8 cellular contexts compared by ENCODE assay signal in genomic region chr7:117072620-117073118, GRCh38.
A peak's percentile ranks its signal among the peaks of the same experiment; 100 is the strongest.
DNase-seq lines count a peak whose midpoint lies in the region; ATAC-seq and TF ChIP-seq lines count a peak whose summit lies in the region.

No MANE protein-coding gene starts in this region.

- H3K27ac Mint-ChIP-seq in CD4-positive, alpha-beta T cell, result no peak overlapping the region

- no peaks in the 10 kb centered on the region for H3K4me1 ChIP-seq in prostate gland (replicated peaks)

- peaks cover 20% of the 10 kb centered on the region for H3K4me1 Mint-ChIP-seq in CD4-positive, alpha-beta T cell (ENCODE audit: low read depth)

- peak overlapping the region in 1 of 2 donors; percentile 15 for H3K27ac ChIP-seq in prostate gland
- no peak overlapping the region for H3K27ac ChIP-seq in CD4-positive, alpha-beta T cell (ENCODE audit: low read depth, low read length)

- H3K4me3 ChIP-seq in fibroblast of pulmonary artery (replicated peaks; ENCODE audit: low read depth, low read length), result no peak overlapping the region
- H3K4me3 ChIP-seq in prostate gland, result no peak overlapping the region

- CTCF ChIA-PET in CD4-positive, alpha-beta T cell (lab: Charles Lee), result no interaction called here

- H3K27me3 ChIP-seq in prostate gland (replicated peaks; ENCODE audit: insufficient read depth), result no peaks in the 10 kb centered on the region
- no peaks in the 10 kb centered on the region for H3K27me3 ChIP-seq in CD4-positive, alpha-beta T cell (ENCODE audit: control insufficient read depth, insufficient read depth, low read length)

- DNase-seq in NCI-H446 treated with DMSO at 0.1 percent for 48 hours (lab: John Stamatoyannopoulos, UW), result peak; percentile 88
- DNase-seq in fibroblast of pulmonary artery (ENCODE audit: low read depth), result peak; percentile 55
- DNase-seq in prostate gland (ENCODE audit: low spot score), result peak; percentile 45
- no peak for DNase-seq in activated CD8-positive, alpha-beta memory T cell treated with anti-CD3 and anti-CD28 coated beads, Interleukin-2, amount 50 U/mL, for 4 hours
- no peak for DNase-seq in CD4-positive, alpha-beta T cell
- DNase-seq in OCI-M1 (lab: John Stamatoyannopoulos, UW), result no peak

- H3K27me3 Mint-ChIP-seq in CD4-positive, alpha-beta T cell, result no peaks in the 10 kb centered on the region

- H3K4me3 Mint-ChIP-seq in CD4-positive, alpha-beta T cell, result no peak overlapping the region

- no peaks in the 10 kb centered on the region for H3K9me3 ChIP-seq in prostate gland
- H3K9me3 ChIP-seq in CD4-positive, alpha-beta T cell (ENCODE audit: control insufficient read depth, low read length), result no peaks in the 10 kb centered on the region

- TF ChIP-seq CTCF in fibroblast of pulmonary artery (IDR thresholded peaks at IDR 0.05; ENCODE audit: low read length, missing control alignments), result no peak
- TF ChIP-seq CTCF in prostate gland (IDR thresholded peaks at IDR 0.05), result no peak
- TF ChIP-seq CTCF in CD4-positive, alpha-beta T cell (IDR thresholded peaks at IDR 0.05), result no peak

- ATAC-seq in GM21367 (IDR thresholded peaks at IDR 0.05; ENCODE audit: unreplicated experiment), result peak; percentile 48
- no peak for ATAC-seq in GM18858 (IDR thresholded peaks at IDR 0.05; ENCODE audit: unreplicated experiment)
- no peak for ATAC-seq in CD4-positive, alpha-beta T cell (ENCODE audit: poor library complexity)

- no peaks in the 10 kb centered on the region for H3K36me3 ChIP-seq in prostate gland

- intact Hi-C loops in prostate gland (cut with DNase I), result no loop called here
- intact Hi-C loops in CD4-positive, alpha-beta T cell (cut with DNase I, micrococcal nuclease), result no loop called here

- no peaks in the 10 kb centered on the region for H3K36me3 Mint-ChIP-seq in CD4-positive, alpha-beta T cell (ENCODE audit: low read depth)

- POLR2A ChIA-PET in CD4-positive, alpha-beta T cell (lab: Charles Lee), result no interaction called here

- peaks cover 2% of the 10 kb centered on the region for H3K9me3 Mint-ChIP-seq in CD4-positive, alpha-beta T cell

- 21% methylated on average over 7 of the region's 7 CpGs for WGBS in prostate gland

- TF ChIP-seq POLR2A in prostate gland (IDR thresholded peaks at IDR 0.05), result no peak

Comparison
In these comparisons a context has a peak if more than half of its experiments do, and no peak if none do; other contexts are left out.
1. DNase-seq: peak in NCI-H446 treated with DMSO at 0.1 percent for 48 hours (single experiment), fibroblast of pulmonary artery (single experiment) and prostate gland (single experiment); none in activated CD8-positive, alpha-beta memory T cell treated with anti-CD3 and anti-CD28 coated beads, Interleukin-2, amount 50 U/mL, for 4 hours (single experiment), CD4-positive, alpha-beta T cell (0 of 10) and OCI-M1 (single experiment).